ENCODE assay signal across 9 cellular contexts in the genomic region with DNA sequence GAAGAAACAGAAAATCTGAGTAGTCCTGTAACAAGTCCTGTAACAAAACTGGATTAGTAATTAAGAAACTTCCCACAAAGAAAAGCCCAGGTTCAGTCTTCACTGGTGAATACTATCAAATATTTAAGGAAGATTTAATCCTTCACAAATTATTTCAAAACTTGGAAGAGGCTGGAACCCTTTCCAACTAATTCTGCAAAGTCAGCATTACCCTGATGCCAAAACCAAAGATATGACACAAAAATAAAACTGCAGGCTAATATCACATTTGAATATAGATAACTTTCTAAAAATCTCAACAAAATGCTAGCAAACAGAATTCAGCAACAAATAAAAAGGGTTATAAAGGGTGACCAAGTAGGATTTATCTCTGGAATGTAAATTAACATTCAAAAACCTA.
"Had no signal": no experiment of that assay in that cellular context is flagged by ENCODE, and none has a peak within 500 bp of the region (broad histone marks: within the 10 kb centered on the region; RNA-seq: fewer than 3 reads in every experiment).

No MANE protein-coding gene starts in this region.

- H2AFZ ChIP-seq: GM23248 had no signal

- H3K4me2 ChIP-seq: KMS-11 had no signal

- DNase-seq: GM23248, GOT3, H9, HCEC 1CT, Karpas-422, KBM-7 had no signal

- H3K27ac ChIP-seq: GM23248, KMS-11 had no signal

- H3K9ac ChIP-seq: GM23248, KMS-11 had no signal

- H3K4me1 Mint-ChIP-seq: H9 had no signal

- FAIRE-seq: H54, HTR-8/SVneo had no signal

- H3K4me3 Mint-ChIP-seq: H9 had no signal

- H3K4me3 ChIP-seq: GM23248 had no signal
